ENCODE assay signal across 1 cellular context in the genomic region with DNA sequence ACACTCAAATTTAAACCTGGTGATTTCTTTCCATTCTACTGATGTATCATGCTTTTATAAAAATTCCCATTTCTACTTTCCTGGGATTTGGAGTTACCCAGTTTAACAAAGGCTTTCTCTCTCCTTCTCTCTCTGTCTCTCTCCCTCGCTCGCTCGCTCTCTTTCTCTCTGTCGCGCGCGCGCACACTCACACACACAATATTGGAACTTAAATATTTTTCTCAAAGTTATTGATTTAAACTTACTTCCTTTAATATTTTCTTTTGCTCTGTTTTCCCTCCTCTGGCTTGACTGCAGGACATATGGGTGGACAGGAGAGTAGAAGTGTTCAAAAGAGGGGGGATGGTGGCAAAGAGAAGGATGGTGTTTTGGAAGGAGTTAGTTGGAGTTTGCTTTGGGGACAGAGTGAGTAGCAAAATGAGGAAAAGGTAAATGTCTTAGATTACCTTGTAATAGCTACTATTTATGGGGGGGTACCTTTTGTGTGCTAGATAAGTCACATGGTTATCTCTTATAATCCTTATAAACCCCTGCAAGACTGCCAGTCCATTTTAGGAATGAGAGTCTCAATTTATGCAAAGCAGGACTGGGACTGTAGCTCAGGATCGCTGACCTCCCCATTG.
TF ChIP-seq lines count a peak whose summit lies in the region.

No MANE protein-coding gene starts in this region.

TF ChIP-seq in K562, 482 proteins besides CTCF, POLR2A, EP300 and RAD21 (continued from another document):
- TF ChIP-seq, protein P1, sequence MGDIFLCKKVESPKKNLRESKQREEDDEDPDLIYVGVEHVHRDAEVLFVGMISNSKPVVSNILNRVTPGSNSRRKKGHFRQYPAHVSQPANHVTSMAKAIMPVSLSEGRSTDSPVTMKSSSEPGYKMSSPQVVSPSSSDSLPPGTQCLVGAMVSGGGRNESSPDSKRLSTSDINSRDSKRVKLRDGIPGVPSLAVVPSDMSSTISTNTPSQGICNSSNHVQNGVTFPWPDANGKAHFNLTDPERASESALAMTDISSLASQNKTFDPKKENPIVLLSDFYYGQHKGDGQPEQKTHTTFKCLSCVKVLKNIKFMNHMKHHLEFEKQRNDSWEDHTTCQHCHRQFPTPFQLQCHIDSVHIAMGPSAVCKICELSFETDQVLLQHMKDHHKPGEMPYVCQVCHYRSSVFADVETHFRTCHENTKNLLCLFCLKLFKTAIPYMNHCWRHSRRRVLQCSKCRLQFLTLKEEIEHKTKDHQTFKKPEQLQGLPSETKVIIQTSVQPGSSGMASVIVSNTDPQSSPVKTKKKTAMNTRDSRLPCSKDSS (IDR thresholded peaks at IDR 0.05; ENCODE audit: low read depth, partially characterized antibody), result no peak
- TF ChIP-seq PHF8 (IDR thresholded peaks at IDR 0.05; ENCODE audit: borderline replicate concordance, low read length), result no peak
- TF ChIP-seq NR2C2 (CRISPR knock-in tag; IDR thresholded peaks at IDR 0.05), result no peak
- no peak for TF ChIP-seq NR2C2 (tag; IDR thresholded peaks at IDR 0.05)
- TF ChIP-seq GABPB1 (CRISPR knock-in tag; IDR thresholded peaks at IDR 0.05), result no peak
- TF ChIP-seq, protein P2, sequence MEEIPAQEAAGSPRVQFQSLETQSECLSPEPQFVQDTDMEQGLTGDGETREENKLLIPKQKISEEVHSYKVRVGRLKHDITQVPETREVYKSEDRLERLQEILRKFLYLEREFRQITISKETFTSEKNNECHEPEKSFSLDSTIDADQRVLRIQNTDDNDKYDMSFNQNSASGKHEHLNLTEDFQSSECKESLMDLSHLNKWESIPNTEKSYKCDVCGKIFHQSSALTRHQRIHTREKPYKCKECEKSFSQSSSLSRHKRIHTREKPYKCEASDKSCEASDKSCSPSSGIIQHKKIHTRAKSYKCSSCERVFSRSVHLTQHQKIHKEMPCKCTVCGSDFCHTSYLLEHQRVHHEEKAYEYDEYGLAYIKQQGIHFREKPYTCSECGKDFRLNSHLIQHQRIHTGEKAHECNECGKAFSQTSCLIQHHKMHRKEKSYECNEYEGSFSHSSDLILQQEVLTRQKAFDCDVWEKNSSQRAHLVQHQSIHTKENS (CRISPR knock-in tag; IDR thresholded peaks at IDR 0.05), result no peak
- TF ChIP-seq, protein P3, sequence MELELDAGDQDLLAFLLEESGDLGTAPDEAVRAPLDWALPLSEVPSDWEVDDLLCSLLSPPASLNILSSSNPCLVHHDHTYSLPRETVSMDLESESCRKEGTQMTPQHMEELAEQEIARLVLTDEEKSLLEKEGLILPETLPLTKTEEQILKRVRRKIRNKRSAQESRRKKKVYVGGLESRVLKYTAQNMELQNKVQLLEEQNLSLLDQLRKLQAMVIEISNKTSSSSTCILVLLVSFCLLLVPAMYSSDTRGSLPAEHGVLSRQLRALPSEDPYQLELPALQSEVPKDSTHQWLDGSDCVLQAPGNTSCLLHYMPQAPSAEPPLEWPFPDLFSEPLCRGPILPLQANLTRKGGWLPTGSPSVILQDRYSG (tag; conservative IDR thresholded peaks at IDR 0.05; ENCODE audit: low read depth), result no peak
- TF ChIP-seq RBM17 (IDR thresholded peaks at IDR 0.05; ENCODE audit: borderline replicate concordance, low read depth, low read length), result no peak
- no peak for TF ChIP-seq ZNF384 (IDR thresholded peaks at IDR 0.05; ENCODE audit: low read depth, low read length)
- TF ChIP-seq, protein P4, sequence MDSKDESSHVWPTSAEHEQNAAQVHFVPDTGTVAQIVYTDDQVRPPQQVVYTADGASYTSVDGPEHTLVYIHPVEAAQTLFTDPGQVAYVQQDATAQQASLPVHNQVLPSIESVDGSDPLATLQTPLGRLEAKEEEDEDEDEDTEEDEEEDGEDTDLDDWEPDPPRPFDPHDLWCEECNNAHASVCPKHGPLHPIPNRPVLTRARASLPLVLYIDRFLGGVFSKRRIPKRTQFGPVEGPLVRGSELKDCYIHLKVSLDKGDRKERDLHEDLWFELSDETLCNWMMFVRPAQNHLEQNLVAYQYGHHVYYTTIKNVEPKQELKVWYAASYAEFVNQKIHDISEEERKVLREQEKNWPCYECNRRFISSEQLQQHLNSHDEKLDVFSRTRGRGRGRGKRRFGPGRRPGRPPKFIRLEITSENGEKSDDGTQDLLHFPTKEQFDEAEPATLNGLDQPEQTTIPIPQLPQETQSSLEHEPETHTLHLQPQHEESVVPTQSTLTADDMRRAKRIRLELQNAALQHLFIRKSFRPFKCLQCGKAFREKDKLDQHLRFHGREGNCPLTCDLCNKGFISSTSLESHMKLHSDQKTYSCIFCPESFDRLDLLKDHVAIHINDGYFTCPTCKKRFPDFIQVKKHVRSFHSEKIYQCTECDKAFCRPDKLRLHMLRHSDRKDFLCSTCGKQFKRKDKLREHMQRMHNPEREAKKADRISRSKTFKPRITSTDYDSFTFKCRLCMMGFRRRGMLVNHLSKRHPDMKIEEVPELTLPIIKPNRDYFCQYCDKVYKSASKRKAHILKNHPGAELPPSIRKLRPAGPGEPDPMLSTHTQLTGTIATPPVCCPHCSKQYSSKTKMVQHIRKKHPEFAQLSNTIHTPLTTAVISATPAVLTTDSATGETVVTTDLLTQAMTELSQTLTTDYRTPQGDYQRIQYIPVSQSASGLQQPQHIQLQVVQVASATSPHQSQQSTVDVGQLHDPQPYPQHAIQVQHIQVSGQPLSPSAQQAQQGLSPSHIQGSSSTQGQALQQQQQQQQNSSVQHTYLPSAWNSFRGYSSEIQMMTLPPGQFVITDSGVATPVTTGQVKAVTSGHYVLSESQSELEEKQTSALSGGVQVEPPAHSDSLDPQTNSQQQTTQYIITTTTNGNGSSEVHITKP (IDR thresholded peaks at IDR 0.05; ENCODE audit: partially characterized antibody), result peak; percentile 88
- TF ChIP-seq ZC3H8 (IDR thresholded peaks at IDR 0.05), result no peak
- TF ChIP-seq ZFPM2 (CRISPR knock-in tag; IDR thresholded peaks at IDR 0.05), result no peak
- no peak for TF ChIP-seq CREM (IDR thresholded peaks at IDR 0.05; ENCODE audit: low read depth)
- TF ChIP-seq CBFA2T2 (conservative IDR thresholded peaks at IDR 0.05), result no peak
